ENCODE assay signal across 8 cellular contexts in genomic region chr3:14780927-14781507, GRCh38. TPM values are rescaled to one million over a fixed set of nuclear protein-coding genes. Genes with fewer than 3 reads are reported as not detected.
DNase-seq lines count a peak whose midpoint lies in the region; ATAC-seq, FAIRE-seq and TF ChIP-seq lines count a peak whose summit lies in the region.

No MANE protein-coding gene starts in this region.

- no peaks in the 10 kb centered on the region for H3K36me3 ChIP-seq in NT2/D1 (ENCODE audit: insufficient read depth, insufficient read length, low read length)

- no peak overlapping the region for H3K4me2 ChIP-seq in A549

- H3K9me3 Mint-ChIP-seq in stimulated activated memory B cell treated with anti-CD40 and anti-IgM and Interleukin-4, amounts not matched to agents 10 μg/mL and 1 μg/mL and 100 μg/mL, for 72 hours = peaks cover 4% of the 10 kb centered on the region

- TF ChIP-seq POLR2A in A549 (IDR thresholded peaks at IDR 0.05; ENCODE audit: low read length) (no peak), GM18505 (IDR thresholded peaks at IDR 0.05; ENCODE audit: borderline replicate concordance, extremely low read depth, insufficient read depth, insufficient read length) (no peak)

- H3K4me3 ChIP-seq in A549 = no peak overlapping the region
- no peak overlapping the region for H3K4me3 ChIP-seq in NT2/D1 (ENCODE audit: insufficient read length, low read depth)
- no peak overlapping the region for H3K4me3 ChIP-seq in choroid plexus epithelial cell (ENCODE audit: low read depth, low read length)

- H3K36me3 Mint-ChIP-seq in stimulated activated memory B cell treated with anti-CD40 and anti-IgM and Interleukin-4, amounts not matched to agents 10 μg/mL and 1 μg/mL and 100 μg/mL, for 72 hours = no peaks in the 10 kb centered on the region

- peaks cover 26% of the 10 kb centered on the region for H3K27me3 Mint-ChIP-seq in stimulated activated memory B cell treated with anti-CD40 and anti-IgM and Interleukin-4, amounts not matched to agents 10 μg/mL and 1 μg/mL and 100 μg/mL, for 72 hours

- peak; percentile 60 for TF ChIP-seq CTCF in A549 (IDR thresholded peaks at IDR 0.05)
- TF ChIP-seq CTCF in GM12873 (IDR thresholded peaks at IDR 0.05; ENCODE audit: insufficient read depth, low read depth, low read length, missing control alignments) = peak; percentile 91
- peak; percentile 84 for TF ChIP-seq CTCF in choroid plexus epithelial cell (conservative IDR thresholded peaks at IDR 0.05; ENCODE audit: low read depth, low read length)

- H3K27ac Mint-ChIP-seq in stimulated activated memory B cell treated with anti-CD40 and anti-IgM and Interleukin-4, amounts not matched to agents 10 μg/mL and 1 μg/mL and 100 μg/mL, for 72 hours = no peak overlapping the region

- H3K4me1 ChIP-seq in A549 (no peaks in the 10 kb centered on the region), NT2/D1 (ENCODE audit: insufficient read depth, insufficient read length) (no peaks in the 10 kb centered on the region)

- CTCF ChIA-PET in A549 (lab: Yijun Ruan, JAX) = interaction anchor here (0.5 to 3.8 kb wide), 17 partner anchors 8 to 538 kb away, joined by 3 to 21 read pairs (median 5); partner anchors contain the start of gene CCDC174

- FAIRE-seq in A549 (lab: Jason Lieb, UNC) = no peak

- no peak overlapping the region for H3K4me3 Mint-ChIP-seq in stimulated activated memory B cell treated with anti-CD40 and anti-IgM and Interleukin-4, amounts not matched to agents 10 μg/mL and 1 μg/mL and 100 μg/mL, for 72 hours

- no peak overlapping the region for H3K27ac ChIP-seq in A549

- peak; percentile 67 to 82 for TF ChIP-seq RAD21 in A549 (conservative IDR thresholded peaks at IDR 0.05 in 1 of 2, IDR thresholded peaks at IDR 0.05 in 1 of 2)

- H3K9ac ChIP-seq in NT2/D1 (ENCODE audit: insufficient read length, low read depth) = no peak overlapping the region

- POLR2A ChIA-PET in A549 (lab: Yijun Ruan, JAX) = no interaction called here

- ATAC-seq in A549 = peak; percentile 95 to 99
- ATAC-seq in HG03045 (IDR thresholded peaks at IDR 0.05; ENCODE audit: unreplicated experiment) = peak; percentile 64
- ATAC-seq in stimulated activated memory B cell treated with anti-CD40 and anti-IgM and Interleukin-4, amounts not matched to agents 10 μg/mL and 1 μg/mL and 100 μg/mL, for 72 hours = no peak
- no peak for ATAC-seq in GM18505 (IDR thresholded peaks at IDR 0.05; ENCODE audit: unreplicated experiment)

- no peaks in the 10 kb centered on the region for H3K27me3 ChIP-seq in NT2/D1 (ENCODE audit: insufficient read depth, insufficient read length)

- DNase-seq in A549 (ENCODE audit: low read depth in 1 of 2, low spot score in 1 of 2) (peak; percentile 65 to 77), NT2/D1 (ENCODE audit: low read depth, low spot score) (peak; percentile 83), choroid plexus epithelial cell (ENCODE audit: low read depth) (peak; percentile 70), lung microvascular endothelial cell (ENCODE audit: low read depth in 2 of 2) (peak; percentile 69 to 77)

- no peak for TF ChIP-seq EP300 in A549 (IDR thresholded peaks at IDR 0.05)

- WGBS in A549 (ENCODE audit: missing lambda C conversion rate) = 19% methylated on average over 12 of the region's 12 CpGs

- peaks cover 5% of the 10 kb centered on the region for H3K4me1 Mint-ChIP-seq in stimulated activated memory B cell treated with anti-CD40 and anti-IgM and Interleukin-4, amounts not matched to agents 10 μg/mL and 1 μg/mL and 100 μg/mL, for 72 hours

- H3K9me3 ChIP-seq in A549 (peaks cover 8% of the 10 kb centered on the region; the same call in 1 of the 3 replicates), NT2/D1 (ENCODE audit: insufficient read depth, low read length) (peaks cover 10% of the 10 kb centered on the region)

TF ChIP-seq in A549, 52 proteins besides CTCF, POLR2A, EP300 and RAD21:
- no peak for TF ChIP-seq HEYL (CRISPR knock-in tag; IDR thresholded peaks at IDR 0.05)
- TF ChIP-seq ZSCAN20 (CRISPR knock-in tag; IDR thresholded peaks at IDR 0.05) = no peak
- peak; percentile 50 for TF ChIP-seq SMC3 (IDR thresholded peaks at IDR 0.05)

RNA-seq across cellular contexts. Expression of gene FGD5, which starts 37.7 kb away (rescaled TPM):
- 0.13 and 0.16 TPM in 2 replicates for polyA plus RNA-seq in A549 (2011; rRNA removed)
- 0.01 and 0.03 TPM in 2 replicates for polyA plus RNA-seq in A549 (2012; cell fraction: cytosol; rRNA removed)
- 0.02 and 0.05 TPM in 2 replicates for polyA plus RNA-seq in A549 (2012; cell fraction: nucleus; rRNA removed)
- polyA plus RNA-seq in A549 (2017; fragmentation: RNase III; extraction: RNeasy Plus Mini Kit Qiagen cat#74134 plus additional on column Dnase treatment) = not detected in 3 replicates
- polyA minus RNA-seq in A549 (2011; rRNA and poly(A)+ RNA removed) = 0.12 and 0.58 TPM in 2 replicates
- 74.3 and 86.1 TPM in 2 replicates for total RNA-seq in lung microvascular endothelial cell

Comparison
In these comparisons a context has a peak if more than half of its experiments do, and no peak if none do; other contexts are left out.
1. ATAC-seq: peak in A549 (2 of 2) and HG03045 (single experiment); none in stimulated activated memory B cell treated with anti-CD40 and anti-IgM and Interleukin-4, amounts not matched to agents 10 μg/mL and 1 μg/mL and 100 μg/mL, for 72 hours (single experiment) and GM18505 (single experiment).
2. Peak in every context shown above with its lines, with median percentiles within 50 percentile points of each other: DNase-seq and CTCF ChIP-seq.